29 cellular contexts compared by ENCODE assay signal in genomic region chr10:133116455-133116854, GRCh38. TPM values are rescaled to one million over a fixed set of nuclear protein-coding genes. Genes with fewer than 3 reads are reported as not detected.
"Had no signal": no experiment of that assay in that cellular context is flagged by ENCODE, and none has a peak within 500 bp of the region (broad histone marks: within the 10 kb centered on the region; RNA-seq: fewer than 3 reads in every experiment).

No MANE protein-coding gene starts in this region.

- H3K9ac ChIP-seq: neural progenitor cell had no signal

- H3K27ac ChIP-seq: hepatocyte, neural progenitor cell, ovary, prostate gland, sigmoid colon, stomach, testis, thyroid gland, transverse colon, uterus had no signal

- ATAC-seq: natural killer cell; stimulated activated naive B cell treated with anti-CD40 and anti-IgM and Interleukin-4, amounts not matched to agents 10 μg/mL and 1 μg/mL and 100 μg/mL, for 72 hours; stimulated activated naive CD8-positive, alpha-beta T cell treated with anti-CD3 and anti-CD28 coated beads, Interleukin-15, Interleukin-2, amounts not matched to agents 100 U/mL and 50 U/mL, for 24 hours had no signal

- H3K36me3 Mint-ChIP-seq: mesothelial cell of epicardium, natural killer cell had no signal

- H3K9me3 ChIP-seq: ovary, prostate gland, testis, thyroid gland, transverse colon, uterus had no signal

- H3K4me1 ChIP-seq: left ventricle myocardium inferior, neural progenitor cell, prostate gland, sigmoid colon, stomach, testis, thyroid gland, transverse colon, uterus had no signal

- DNase-seq: islet precursor cell; left ventricle myocardium inferior; mesendoderm; naive B cell; natural killer cell; nephron progenitor cell; ovary; retina; sigmoid colon; stimulated activated CD4-positive, alpha-beta T cell treated with anti-CD3 and anti-CD28 coated beads, Interleukin-12 subunit alpha, Interleukin-12 subunit beta, amount 100 ng/mL, for 4 hours; stimulated activated CD4-positive, alpha-beta T cell treated with anti-CD3 and anti-CD28 coated beads, Interleukin-15, amount 100 ng/mL, for 24 hours; stimulated activated CD4-positive, alpha-beta T cell treated with anti-CD3 and anti-CD28 coated beads, Interleukin-2, amount 100 ng/mL, for 24 hours; stimulated activated CD4-positive, alpha-beta T cell treated with anti-CD3 and anti-CD28 coated beads, Interleukin-4, amount 100 ng/mL, for 1 hour; stimulated activated naive B cell treated with anti-CD40 and anti-IgM and Interleukin-4, amounts not matched to agents 10 μg/mL and 1 μg/mL and 100 μg/mL, for 72 hours; stimulated activated naive CD8-positive, alpha-beta T cell treated with anti-CD3 and anti-CD28 coated beads, Interleukin-15, Interleukin-2, amounts not matched to agents 100 U/mL and 50 U/mL, for 24 hours; stomach; testis; thyroid gland; transverse colon; uterus had no signal

- H3K36me3 ChIP-seq: left ventricle myocardium inferior, neural progenitor cell, ovary, prostate gland, sigmoid colon, stomach, thyroid gland, transverse colon, uterus had no signal

- H3K4me3 Mint-ChIP-seq: mesothelial cell of epicardium; naive B cell; natural killer cell; nephron progenitor cell; neural progenitor cell; stimulated activated naive B cell treated with anti-CD40 and anti-IgM and Interleukin-4, amounts not matched to agents 10 μg/mL and 1 μg/mL and 100 μg/mL, for 72 hours had no signal

- H3K9me3 Mint-ChIP-seq: natural killer cell had no signal

- H3K27me3 ChIP-seq: hepatocyte, neural progenitor cell, ovary, testis, thyroid gland, transverse colon, uterus had no signal

- H3K27ac Mint-ChIP-seq: mesothelial cell of epicardium; naive B cell; natural killer cell; nephron progenitor cell; neural progenitor cell; stimulated activated naive B cell treated with anti-CD40 and anti-IgM and Interleukin-4, amounts not matched to agents 10 μg/mL and 1 μg/mL and 100 μg/mL, for 72 hours had no signal

- H3K4me3 ChIP-seq: hepatocyte, left ventricle myocardium inferior, lung, neural progenitor cell, ovary, prostate gland, sigmoid colon, smooth muscle cell, stomach, testis, thyroid gland, transverse colon, uterus had no signal

- H3K4me1 Mint-ChIP-seq: mesothelial cell of epicardium; naive B cell; natural killer cell; nephron progenitor cell; neural progenitor cell; stimulated activated naive B cell treated with anti-CD40 and anti-IgM and Interleukin-4, amounts not matched to agents 10 μg/mL and 1 μg/mL and 100 μg/mL, for 72 hours had no signal

RNA-seq across cellular contexts. Expression of gene ADGRA1, which starts 28.7 kb away (rescaled TPM):
- total RNA-seq: kidney epithelial cell, left ventricle myocardium inferior, lower leg skin, mesothelial cell of epicardium, mononuclear cell, natural killer cell, smooth muscle cell had no signal
